ENCODE assay signal across 17 cellular contexts in the genomic region with DNA sequence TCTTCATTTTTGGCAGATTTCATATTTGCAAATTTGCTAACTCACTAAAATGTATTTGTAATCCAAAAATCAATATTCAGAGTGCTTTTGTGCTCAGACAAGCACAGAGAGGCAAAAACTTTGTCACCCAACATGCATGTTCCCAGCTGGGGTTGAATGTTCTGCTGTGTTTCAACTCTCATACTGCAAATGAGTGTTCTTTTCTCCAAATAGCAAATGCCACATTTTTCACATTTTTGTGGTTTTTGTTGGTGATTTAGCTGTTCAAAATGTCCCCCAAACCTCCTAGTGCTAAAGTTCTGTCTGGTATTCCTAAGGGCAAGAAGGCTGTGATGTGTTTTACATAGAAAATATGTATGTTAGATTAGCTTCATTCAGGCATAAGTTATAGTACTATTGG.
A peak's percentile ranks its signal among the peaks of the same experiment; 100 is the strongest.
DNase-seq lines count a peak whose midpoint lies in the region; ATAC-seq and TF ChIP-seq lines count a peak whose summit lies in the region.
"Had no signal": no experiment of that assay in that cellular context is flagged by ENCODE, and none has a peak within 500 bp of the region (broad histone marks: within the 10 kb centered on the region; RNA-seq: fewer than 3 reads in every experiment).

No MANE protein-coding gene starts in this region.

- no peak for TF ChIP-seq POLR2A in uterus (IDR thresholded peaks at IDR 0.05)

- no peak overlapping the region for H3K4me3 Mint-ChIP-seq in CD14-positive monocyte
- H3K4me3 Mint-ChIP-seq: activated naive CD8-positive, alpha-beta T cell treated with anti-CD3 and anti-CD28 coated beads for 36 hours had no signal

- H3K27me3 Mint-ChIP-seq in CD14-positive monocyte (ENCODE audit: low read depth in 3 of 3): peaks cover 1 to 5% (median 4%) of the 10 kb centered on the region in 3 donors

- no peaks in the 10 kb centered on the region for H4K20me1 ChIP-seq in KMS-11 (ENCODE audit: insufficient read depth)

- H2AFZ ChIP-seq in KMS-11 (ENCODE audit: low read depth): no peak overlapping the region
- H2AFZ ChIP-seq: PC-9 had no signal

- peaks cover 27% of the 10 kb centered on the region for H3K4me1 ChIP-seq in KMS-11 (ENCODE audit: low read depth, poor library complexity, severe bottlenecking)
- no peaks in the 10 kb centered on the region for H3K4me1 ChIP-seq in uterus
- H3K4me1 ChIP-seq: esophagus squamous epithelium had no signal

- ATAC-seq in left lobe of liver (peak; percentile 48), GM21515 (IDR thresholded peaks at IDR 0.05; ENCODE audit: unreplicated experiment) (no peak)

- no peaks in the 10 kb centered on the region for H3K79me2 ChIP-seq in KMS-11 (ENCODE audit: insufficient read depth, low read depth)

- no peak overlapping the region for H3K9ac ChIP-seq in KMS-11

- H3K27me3 ChIP-seq in KMS-11 (ENCODE audit: insufficient read depth, low read depth): no peaks in the 10 kb centered on the region
- no peaks in the 10 kb centered on the region for H3K27me3 ChIP-seq in uterus
- H3K27me3 ChIP-seq: esophagus squamous epithelium, testis had no signal

- no peaks in the 10 kb centered on the region for H3K4me1 Mint-ChIP-seq in CD14-positive monocyte
- H3K4me1 Mint-ChIP-seq: activated naive CD8-positive, alpha-beta T cell treated with anti-CD3 and anti-CD28 coated beads for 36 hours had no signal

- intact Hi-C loops in uterus (cut with DNase I; ENCODE audit: low total_unique reads) (no loop called here), CD14-positive monocyte (cut with micrococcal nuclease) (no loop called here)

- H3K27ac ChIP-seq in KMS-11: 0 out of 2 replicates have a peak overlapping the region, but pooled peaks have one; percentile 17
- no peak overlapping the region for H3K27ac ChIP-seq in uterus
- H3K27ac ChIP-seq: coronary artery, esophagus squamous epithelium, PC-9, testis had no signal

- peak overlapping the region; percentile 31 for H3K4me2 ChIP-seq in KMS-11
- H3K4me2 ChIP-seq: PC-9 had no signal

- H3K9me3 ChIP-seq in uterus: no peaks in the 10 kb centered on the region
- H3K9me3 ChIP-seq: esophagus squamous epithelium, testis had no signal

- H3K36me3 Mint-ChIP-seq in CD14-positive monocyte: no peaks in the 10 kb centered on the region
- H3K36me3 Mint-ChIP-seq: activated naive CD8-positive, alpha-beta T cell treated with anti-CD3 and anti-CD28 coated beads for 36 hours had no signal

- DNase-seq in AG08395 (ENCODE audit: low spot score): peak; percentile 35
- DNase-seq in choroid plexus epithelial cell (ENCODE audit: low read depth): peak; percentile 92
- no peak for DNase-seq in left lobe of liver (ENCODE audit: low spot score)
- no peak for DNase-seq in uterus
- DNase-seq in CD14-positive monocyte (ENCODE audit: low spot score): no peak
- DNase-seq in NCI-H510A treated with DMSO at 0.1 percent for 48 hours (lab: John Stamatoyannopoulos, UW): no peak
- DNase-seq: activated CD4-positive, CD25-positive, alpha-beta regulatory T cell treated with anti-CD3 and anti-CD28 coated beads, Interleukin-2, amount 50 U/mL, for 72 hours; activated naive CD8-positive, alpha-beta T cell treated with anti-CD3 and anti-CD28 coated beads for 36 hours; esophagus squamous epithelium; NCI-H1436 treated with DMSO at 0.1 percent for 48 hours; NCI-H526 treated with DMSO at 0.1 percent for 48 hours; PC-9; stimulated activated CD4-positive, alpha-beta T cell treated with anti-CD3 and anti-CD28 coated beads, Interleukin-15, amount 100 ng/mL, for 24 hours; testis had no signal

- no peak overlapping the region for H3K27ac Mint-ChIP-seq in CD14-positive monocyte
- H3K27ac Mint-ChIP-seq: activated naive CD8-positive, alpha-beta T cell treated with anti-CD3 and anti-CD28 coated beads for 36 hours had no signal

- H3K9me3 Mint-ChIP-seq in CD14-positive monocyte: peaks cover 0 to 2% (median 0%) of the 10 kb centered on the region in 7 donors
- H3K9me3 Mint-ChIP-seq: activated naive CD8-positive, alpha-beta T cell treated with anti-CD3 and anti-CD28 coated beads for 36 hours had no signal

- no peak overlapping the region for H3K4me3 ChIP-seq in KMS-11 (IDR thresholded peaks at IDR 0.05; ENCODE audit: insufficient read depth, low read depth, low read length)
- H3K4me3 ChIP-seq in choroid plexus epithelial cell (ENCODE audit: low read depth, low read length): no peak overlapping the region
- no peak overlapping the region for H3K4me3 ChIP-seq in uterus
- H3K4me3 ChIP-seq: coronary artery, esophagus squamous epithelium, PC-9, testis had no signal

- H3K36me3 ChIP-seq in KMS-11 (ENCODE audit: insufficient read depth) (no peaks in the 10 kb centered on the region), uterus (no peaks in the 10 kb centered on the region)
- H3K36me3 ChIP-seq: esophagus squamous epithelium had no signal

- TF ChIP-seq CTCF in KMS-11 (conservative IDR thresholded peaks at IDR 0.05; ENCODE audit: low read depth, low read length) (no peak), choroid plexus epithelial cell (conservative IDR thresholded peaks at IDR 0.05; ENCODE audit: low read depth, low read length) (no peak), uterus (IDR thresholded peaks at IDR 0.05) (no peak), CD14-positive monocyte (IDR thresholded peaks at IDR 0.05) (no peak)

Comparison
In these comparisons a context has a peak if more than half of its experiments do, and no peak if none do; other contexts are left out.
1. DNase-seq: peak in AG08395 (single experiment) and choroid plexus epithelial cell (single experiment); none in left lobe of liver (single experiment), uterus (0 of 2), CD14-positive monocyte (single experiment) and NCI-H510A treated with DMSO at 0.1 percent for 48 hours (single experiment).